ENCODE assay signal across 1 cellular context in the genomic region with DNA sequence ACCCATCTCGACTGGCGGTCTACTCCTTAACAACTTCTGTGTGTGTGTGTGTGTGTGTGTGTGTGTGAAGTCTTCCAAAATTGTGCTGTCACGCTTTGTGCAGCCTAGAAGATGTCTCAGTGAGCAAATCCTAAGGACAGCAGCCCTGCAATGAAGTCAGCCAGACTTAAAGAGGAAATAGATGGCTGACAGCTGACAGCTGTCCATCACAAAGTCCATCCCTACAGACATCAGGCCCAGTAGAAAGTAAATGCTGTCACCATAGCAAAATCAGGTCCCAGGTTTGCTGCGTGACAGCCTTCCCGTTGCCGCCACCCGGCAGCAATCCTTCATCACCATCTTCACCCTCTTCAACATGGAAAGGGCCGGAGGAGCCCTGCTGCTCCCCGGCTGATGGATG.
TF ChIP-seq lines count a peak whose summit lies in the region.

No MANE protein-coding gene starts in this region.

TF ChIP-seq in HepG2, 621 proteins besides CTCF, POLR2A, EP300 and RAD21 (continued from another document):
- TF ChIP-seq SAFB2 (CRISPR knock-in tag; IDR thresholded peaks at IDR 0.05; ENCODE audit: borderline replicate concordance, low read depth) (no peak), MTF2 (CRISPR knock-in tag; IDR thresholded peaks at IDR 0.05; ENCODE audit: borderline replicate concordance) (no peak), ZFP37 (CRISPR knock-in tag; IDR thresholded peaks at IDR 0.05; ENCODE audit: borderline replicate concordance) (no peak), TEAD2 (CRISPR knock-in tag; IDR thresholded peaks at IDR 0.05) (no peak), ZNF780A (CRISPR knock-in tag; IDR thresholded peaks at IDR 0.05) (no peak), TGIF2 (CRISPR knock-in tag; IDR thresholded peaks at IDR 0.05) (peak; percentile 46; the same call in 1 of the 2 replicates), ARHGAP35 (CRISPR knock-in tag; IDR thresholded peaks at IDR 0.05; ENCODE audit: borderline replicate concordance) (no peak), ZNF17 (CRISPR knock-in tag; IDR thresholded peaks at IDR 0.05) (no peak), CEBPG (CRISPR knock-in tag; IDR thresholded peaks at IDR 0.05) (no peak), SP2 (CRISPR knock-in tag; IDR thresholded peaks at IDR 0.05) (no peak), HNF4A (CRISPR knock-in tag; IDR thresholded peaks at IDR 0.05) (no peak), CREB1 (IDR thresholded peaks at IDR 0.05) (no peak), CREB1 (CRISPR knock-in tag; IDR thresholded peaks at IDR 0.05) (no peak), SAP130 (CRISPR knock-in tag; IDR thresholded peaks at IDR 0.05; ENCODE audit: low read depth) (peak; percentile 33; the same call in 1 of the 2 replicates), MEIS2 (CRISPR knock-in tag; IDR thresholded peaks at IDR 0.05) (peak; percentile 83; the same call in 1 of the 2 replicates), ISL2 (CRISPR knock-in tag; IDR thresholded peaks at IDR 0.05) (no peak), GPN1 (CRISPR knock-in tag; IDR thresholded peaks at IDR 0.05; ENCODE audit: borderline replicate concordance) (no peak), ZEB1 (IDR thresholded peaks at IDR 0.05; ENCODE audit: insufficient replicate concordance, low read depth) (no peak), ZNF317 (CRISPR knock-in tag; IDR thresholded peaks at IDR 0.05) (no peak), SMAD1 (CRISPR knock-in tag; IDR thresholded peaks at IDR 0.05; ENCODE audit: borderline replicate concordance, low read depth) (no peak), PHB2 (IDR thresholded peaks at IDR 0.05; ENCODE audit: partially characterized antibody) (no peak), CENPT (CRISPR knock-in tag; IDR thresholded peaks at IDR 0.05; ENCODE audit: low read depth) (no peak), ATRX (CRISPR knock-in tag; IDR thresholded peaks at IDR 0.05; ENCODE audit: borderline replicate concordance) (no peak), ZNF354B (CRISPR knock-in tag; IDR thresholded peaks at IDR 0.05) (no peak), MAFF (IDR thresholded peaks at IDR 0.05; ENCODE audit: low read depth, low read length) (no peak), ZNF883 (CRISPR knock-in tag; IDR thresholded peaks at IDR 0.05; ENCODE audit: not compliant biosample characterization) (no peak), ZSCAN9 (CRISPR knock-in tag; IDR thresholded peaks at IDR 0.05; ENCODE audit: borderline replicate concordance) (no peak), ZBTB7A (CRISPR knock-in tag; IDR thresholded peaks at IDR 0.05) (no peak), ZNF569 (CRISPR knock-in tag; IDR thresholded peaks at IDR 0.05; ENCODE audit: borderline replicate concordance) (no peak), SIX1 (CRISPR knock-in tag; IDR thresholded peaks at IDR 0.05; ENCODE audit: borderline replicate concordance) (no peak), HOXA7 (CRISPR knock-in tag; IDR thresholded peaks at IDR 0.05) (no peak), MEIS1 (CRISPR knock-in tag; IDR thresholded peaks at IDR 0.05; ENCODE audit: borderline replicate concordance) (peak; percentile 89; the same call in 1 of the 2 replicates), ZNF180 (CRISPR knock-in tag; IDR thresholded peaks at IDR 0.05; ENCODE audit: borderline replicate concordance, low read depth) (no peak), ZNF552 (CRISPR knock-in tag; IDR thresholded peaks at IDR 0.05; ENCODE audit: borderline replicate concordance) (no peak), ZNF333 (CRISPR knock-in tag; IDR thresholded peaks at IDR 0.05; ENCODE audit: borderline replicate concordance) (no peak), RFX1 (IDR thresholded peaks at IDR 0.05) (no peak)
- TF ChIP-seq, protein P1, sequence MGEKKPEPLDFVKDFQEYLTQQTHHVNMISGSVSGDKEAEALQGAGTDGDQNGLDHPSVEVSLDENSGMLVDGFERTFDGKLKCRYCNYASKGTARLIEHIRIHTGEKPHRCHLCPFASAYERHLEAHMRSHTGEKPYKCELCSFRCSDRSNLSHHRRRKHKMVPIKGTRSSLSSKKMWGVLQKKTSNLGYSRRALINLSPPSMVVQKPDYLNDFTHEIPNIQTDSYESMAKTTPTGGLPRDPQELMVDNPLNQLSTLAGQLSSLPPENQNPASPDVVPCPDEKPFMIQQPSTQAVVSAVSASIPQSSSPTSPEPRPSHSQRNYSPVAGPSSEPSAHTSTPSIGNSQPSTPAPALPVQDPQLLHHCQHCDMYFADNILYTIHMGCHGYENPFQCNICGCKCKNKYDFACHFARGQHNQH (CRISPR knock-in tag; IDR thresholded peaks at IDR 0.05), result no peak
- TF ChIP-seq, protein P2, sequence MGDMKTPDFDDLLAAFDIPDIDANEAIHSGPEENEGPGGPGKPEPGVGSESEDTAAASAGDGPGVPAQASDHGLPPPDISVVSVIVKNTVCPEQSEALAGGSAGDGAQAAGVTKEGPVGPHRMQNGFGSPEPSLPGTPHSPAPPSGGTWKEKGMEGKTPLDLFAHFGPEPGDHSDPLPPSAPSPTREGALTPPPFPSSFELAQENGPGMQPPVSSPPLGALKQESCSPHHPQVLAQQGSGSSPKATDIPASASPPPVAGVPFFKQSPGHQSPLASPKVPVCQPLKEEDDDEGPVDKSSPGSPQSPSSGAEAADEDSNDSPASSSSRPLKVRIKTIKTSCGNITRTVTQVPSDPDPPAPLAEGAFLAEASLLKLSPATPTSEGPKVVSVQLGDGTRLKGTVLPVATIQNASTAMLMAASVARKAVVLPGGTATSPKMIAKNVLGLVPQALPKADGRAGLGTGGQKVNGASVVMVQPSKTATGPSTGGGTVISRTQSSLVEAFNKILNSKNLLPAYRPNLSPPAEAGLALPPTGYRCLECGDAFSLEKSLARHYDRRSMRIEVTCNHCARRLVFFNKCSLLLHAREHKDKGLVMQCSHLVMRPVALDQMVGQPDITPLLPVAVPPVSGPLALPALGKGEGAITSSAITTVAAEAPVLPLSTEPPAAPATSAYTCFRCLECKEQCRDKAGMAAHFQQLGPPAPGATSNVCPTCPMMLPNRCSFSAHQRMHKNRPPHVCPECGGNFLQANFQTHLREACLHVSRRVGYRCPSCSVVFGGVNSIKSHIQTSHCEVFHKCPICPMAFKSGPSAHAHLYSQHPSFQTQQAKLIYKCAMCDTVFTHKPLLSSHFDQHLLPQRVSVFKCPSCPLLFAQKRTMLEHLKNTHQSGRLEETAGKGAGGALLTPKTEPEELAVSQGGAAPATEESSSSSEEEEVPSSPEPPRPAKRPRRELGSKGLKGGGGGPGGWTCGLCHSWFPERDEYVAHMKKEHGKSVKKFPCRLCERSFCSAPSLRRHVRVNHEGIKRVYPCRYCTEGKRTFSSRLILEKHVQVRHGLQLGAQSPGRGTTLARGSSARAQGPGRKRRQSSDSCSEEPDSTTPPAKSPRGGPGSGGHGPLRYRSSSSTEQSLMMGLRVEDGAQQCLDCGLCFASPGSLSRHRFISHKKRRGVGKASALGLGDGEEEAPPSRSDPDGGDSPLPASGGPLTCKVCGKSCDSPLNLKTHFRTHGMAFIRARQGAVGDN (CRISPR knock-in tag; IDR thresholded peaks at IDR 0.05), result peak; percentile 28; the same call in 1 of the 2 replicates
- TF ChIP-seq, protein P3, sequence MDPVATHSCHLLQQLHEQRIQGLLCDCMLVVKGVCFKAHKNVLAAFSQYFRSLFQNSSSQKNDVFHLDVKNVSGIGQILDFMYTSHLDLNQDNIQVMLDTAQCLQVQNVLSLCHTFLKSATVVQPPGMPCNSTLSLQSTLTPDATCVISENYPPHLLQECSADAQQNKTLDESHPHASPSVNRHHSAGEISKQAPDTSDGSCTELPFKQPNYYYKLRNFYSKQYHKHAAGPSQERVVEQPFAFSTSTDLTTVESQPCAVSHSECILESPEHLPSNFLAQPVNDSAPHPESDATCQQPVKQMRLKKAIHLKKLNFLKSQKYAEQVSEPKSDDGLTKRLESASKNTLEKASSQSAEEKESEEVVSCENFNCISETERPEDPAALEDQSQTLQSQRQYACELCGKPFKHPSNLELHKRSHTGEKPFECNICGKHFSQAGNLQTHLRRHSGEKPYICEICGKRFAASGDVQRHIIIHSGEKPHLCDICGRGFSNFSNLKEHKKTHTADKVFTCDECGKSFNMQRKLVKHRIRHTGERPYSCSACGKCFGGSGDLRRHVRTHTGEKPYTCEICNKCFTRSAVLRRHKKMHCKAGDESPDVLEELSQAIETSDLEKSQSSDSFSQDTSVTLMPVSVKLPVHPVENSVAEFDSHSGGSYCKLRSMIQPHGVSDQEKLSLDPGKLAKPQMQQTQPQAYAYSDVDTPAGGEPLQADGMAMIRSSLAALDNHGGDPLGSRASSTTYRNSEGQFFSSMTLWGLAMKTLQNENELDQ (CRISPR knock-in tag; IDR thresholded peaks at IDR 0.05; ENCODE audit: borderline replicate concordance), result no peak
- TF ChIP-seq, protein P4, sequence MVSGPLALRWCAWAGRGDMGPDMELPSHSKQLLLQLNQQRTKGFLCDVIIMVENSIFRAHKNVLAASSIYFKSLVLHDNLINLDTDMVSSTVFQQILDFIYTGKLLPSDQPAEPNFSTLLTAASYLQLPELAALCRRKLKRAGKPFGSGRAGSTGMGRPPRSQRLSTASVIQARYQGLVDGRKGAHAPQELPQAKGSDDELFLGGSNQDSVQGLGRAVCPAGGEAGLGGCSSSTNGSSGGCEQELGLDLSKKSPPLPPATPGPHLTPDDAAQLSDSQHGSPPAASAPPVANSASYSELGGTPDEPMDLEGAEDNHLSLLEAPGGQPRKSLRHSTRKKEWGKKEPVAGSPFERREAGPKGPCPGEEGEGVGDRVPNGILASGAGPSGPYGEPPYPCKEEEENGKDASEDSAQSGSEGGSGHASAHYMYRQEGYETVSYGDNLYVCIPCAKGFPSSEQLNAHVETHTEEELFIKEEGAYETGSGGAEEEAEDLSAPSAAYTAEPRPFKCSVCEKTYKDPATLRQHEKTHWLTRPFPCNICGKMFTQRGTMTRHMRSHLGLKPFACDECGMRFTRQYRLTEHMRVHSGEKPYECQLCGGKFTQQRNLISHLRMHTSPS (CRISPR knock-in tag; IDR thresholded peaks at IDR 0.05; ENCODE audit: low read depth), result no peak
- TF ChIP-seq, protein P5, sequence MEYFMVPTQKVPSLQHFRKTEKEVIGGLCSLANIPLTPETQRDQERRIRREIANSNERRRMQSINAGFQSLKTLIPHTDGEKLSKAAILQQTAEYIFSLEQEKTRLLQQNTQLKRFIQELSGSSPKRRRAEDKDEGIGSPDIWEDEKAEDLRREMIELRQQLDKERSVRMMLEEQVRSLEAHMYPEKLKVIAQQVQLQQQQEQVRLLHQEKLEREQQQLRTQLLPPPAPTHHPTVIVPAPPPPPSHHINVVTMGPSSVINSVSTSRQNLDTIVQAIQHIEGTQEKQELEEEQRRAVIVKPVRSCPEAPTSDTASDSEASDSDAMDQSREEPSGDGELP (IDR thresholded peaks at IDR 0.05; ENCODE audit: borderline replicate concordance, low read depth), result peak; percentile 51; the same call in 1 of the 2 replicates
